Comparison of ENCODE assay signal across 9 cellular contexts in genomic region chr3:73280751-73281150, GRCh38.
"Had no signal": no experiment of that assay in that cellular context is flagged by ENCODE, and none has a peak within 500 bp of the region (broad histone marks: within the 10 kb centered on the region; RNA-seq: fewer than 3 reads in every experiment).

No MANE protein-coding gene starts in this region.

- ATAC-seq: HCT116, K562 had no signal

- H3K9me3 ChIP-seq: HAP-1 had no signal

- H3K9me3 Mint-ChIP-seq: HFFc6 had no signal

- H3K4me3 Mint-ChIP-seq: HFFc6 had no signal

- H3K4me1 ChIP-seq: HAP-1 had no signal

- H3K36me3 ChIP-seq: HAP-1 had no signal

- H3K27ac Mint-ChIP-seq: HFFc6 had no signal

- FAIRE-seq: HTR-8/SVneo, K562 had no signal

- H3K4me3 ChIP-seq: HAP-1, K562 had no signal

- DNase-seq: GOT3, H7, HFFc6, IMR-90, KG1 had no signal
